In genomic region chr15:90249123-90249863, GRCh38 we compare ENCODE assay signal across 8 cellular contexts. TPM values are rescaled to one million over a fixed set of nuclear protein-coding genes. Genes with fewer than 3 reads are reported as not detected.
DNase-seq lines count a peak whose midpoint lies in the region; ATAC-seq and TF ChIP-seq lines count a peak whose summit lies in the region.

Gene TTLL13 (plus strand): TSS chr15:90249556. CDS start chr15:90250631, 1,075 bp downstream.

- no peaks in the 10 kb centered on the region for H3K36me3 Mint-ChIP-seq in activated T-helper 1 cell treated with anti-CD3 and anti-CD28 coated beads, Interleukin-12 subunit alpha, Interleukin-12 subunit beta, Interleukin-2, Interleukin-4 antibody, amounts not matched to agents 30 ng/mL and 10 ng/mL and 1 ng/mL, durations not matched to agents 14 hours and 24 hours and 36 hours (ENCODE audit: low read depth)
- H3K36me3 Mint-ChIP-seq in stimulated activated effector memory CD8-positive, alpha-beta T cell treated with anti-CD3 and anti-CD28 coated beads, Interleukin-12 subunit alpha, Interleukin-12 subunit beta, amount 100 ng/mL, for 72 hours, result no peaks in the 10 kb centered on the region

- CTCF ChIA-PET in OCI-LY7 (lab: Charles Lee; ENCODE audit: unreplicated experiment), result interaction anchor here (0.6 to 1.0 kb wide), 2 partner anchors 13 to 130 kb away, joined by 3 read pairs; no protein-coding TSS in a partner anchor

- no peaks in the 10 kb centered on the region for H3K9me3 ChIP-seq in OCI-LY7 (ENCODE audit: low read length)

- peaks cover 6% of the 10 kb centered on the region for H3K4me1 ChIP-seq in OCI-LY7 (ENCODE audit: insufficient read depth, low read length, poor library complexity, severe bottlenecking)

- DNase-seq in HuH-7 (ENCODE audit: low spot score) (peak; percentile 96), OCI-LY7 (ENCODE audit: low spot score) (peak; percentile 65), fibroblast of gingiva (ENCODE audit: low read depth) (peak; percentile 76), myocyte (ENCODE audit: low read depth) (peak; percentile 90)
- DNase-seq in activated T-helper 1 cell treated with anti-CD3 and anti-CD28 coated beads, Interleukin-12 subunit alpha, Interleukin-12 subunit beta, Interleukin-2, Interleukin-4 antibody, amounts not matched to agents 30 ng/mL and 10 ng/mL and 1 ng/mL, durations not matched to agents 14 hours and 24 hours and 36 hours (ENCODE audit: low spot score), result peak; percentile 82
- peak; percentile 78 to 89 for DNase-seq in stimulated activated effector memory CD8-positive, alpha-beta T cell treated with anti-CD3 and anti-CD28 coated beads, Interleukin-12 subunit alpha, Interleukin-12 subunit beta, amount 100 ng/mL, for 72 hours (ENCODE audit: low spot score in 2 of 2)

- peak within 1 kb of the TSS; percentile 57 for H3K4me2 ChIP-seq in OCI-LY7 (ENCODE audit: low read length)

- H3K27ac ChIP-seq in OCI-LY7 (ENCODE audit: low read depth, low read length, poor library complexity, severe bottlenecking), result no peak within 1 kb of the TSS

- H2AFZ ChIP-seq in OCI-LY7 (ENCODE audit: low read length), result peak within 1 kb of the TSS; percentile 28; the same call in 1 of the 2 replicates

- no peaks in the 10 kb centered on the region for H3K9me2 ChIP-seq in OCI-LY7 (ENCODE audit: insufficient read depth, low read length)

- POLR2A ChIA-PET in OCI-LY7 (lab: Charles Lee), result interaction anchor here (0.7 kb wide), 3 partner anchors 13 to 674 kb away, joined by 3 to 9 read pairs (median 4); no protein-coding TSS in a partner anchor

- BruUV-seq in OCI-LY7 (replicated peaks; lab: Mats Ljungman, UMichigan), result no TSS peak

- H4K20me1 ChIP-seq in OCI-LY7 (ENCODE audit: insufficient read depth, low read length), result no peaks in the 10 kb centered on the region

- no peak for TF ChIP-seq CTCF in OCI-LY7 (conservative IDR thresholded peaks at IDR 0.05; ENCODE audit: low read length)

- intact Hi-C loops in OCI-LY7 (cut with micrococcal nuclease; ENCODE audit: unreplicated experiment), result no loop called here
- intact Hi-C loops in activated T-helper 1 cell treated with anti-CD3 and anti-CD28 coated beads, Interleukin-12 subunit alpha, Interleukin-12 subunit beta, Interleukin-2, Interleukin-4 antibody, amounts not matched to agents 30 ng/mL and 10 ng/mL and 1 ng/mL, durations not matched to agents 14 hours and 24 hours and 36 hours (cut with micrococcal nuclease), result loop anchor here (1.0 kb wide), 2 partner anchors 15 to 16 kb away; partner anchors contain the start of genes GDPGP1 and NGRN

- H3K4me3 ChIP-seq in OCI-LY7 (ENCODE audit: low read depth, low read length, poor library complexity, severe bottlenecking), result peak within 1 kb of the TSS; percentile 54

- ATAC-seq in GM18520 (IDR thresholded peaks at IDR 0.05; ENCODE audit: unreplicated experiment) (peak; percentile 43), HG02970 (IDR thresholded peaks at IDR 0.05; ENCODE audit: low FRiP score, unreplicated experiment) (no peak)
- peak; percentile 87 for ATAC-seq in stimulated activated effector memory CD8-positive, alpha-beta T cell treated with anti-CD3 and anti-CD28 coated beads, Interleukin-12 subunit alpha, Interleukin-12 subunit beta, amount 100 ng/mL, for 72 hours

- H3K27ac Mint-ChIP-seq in activated T-helper 1 cell treated with anti-CD3 and anti-CD28 coated beads, Interleukin-12 subunit alpha, Interleukin-12 subunit beta, Interleukin-2, Interleukin-4 antibody, amounts not matched to agents 30 ng/mL and 10 ng/mL and 1 ng/mL, durations not matched to agents 14 hours and 24 hours and 36 hours, result peak within 1 kb of the TSS; percentile 48
- peak within 1 kb of the TSS; percentile 60 for H3K27ac Mint-ChIP-seq in stimulated activated effector memory CD8-positive, alpha-beta T cell treated with anti-CD3 and anti-CD28 coated beads, Interleukin-12 subunit alpha, Interleukin-12 subunit beta, amount 100 ng/mL, for 72 hours

- H3K36me3 ChIP-seq in OCI-LY7 (ENCODE audit: insufficient read depth, low read length), result no peaks in the 10 kb centered on the region

- H3K27me3 Mint-ChIP-seq in activated T-helper 1 cell treated with anti-CD3 and anti-CD28 coated beads, Interleukin-12 subunit alpha, Interleukin-12 subunit beta, Interleukin-2, Interleukin-4 antibody, amounts not matched to agents 30 ng/mL and 10 ng/mL and 1 ng/mL, durations not matched to agents 14 hours and 24 hours and 36 hours (ENCODE audit: insufficient read depth), result peaks cover 8% of the 10 kb centered on the region

- H3K79me2 ChIP-seq in OCI-LY7 (ENCODE audit: insufficient read depth, low read depth, low read length), result no peaks in the 10 kb centered on the region

- H3K4me3 Mint-ChIP-seq in activated T-helper 1 cell treated with anti-CD3 and anti-CD28 coated beads, Interleukin-12 subunit alpha, Interleukin-12 subunit beta, Interleukin-2, Interleukin-4 antibody, amounts not matched to agents 30 ng/mL and 10 ng/mL and 1 ng/mL, durations not matched to agents 14 hours and 24 hours and 36 hours, result peak within 1 kb of the TSS; percentile 73
- peak within 1 kb of the TSS; percentile 67 for H3K4me3 Mint-ChIP-seq in stimulated activated effector memory CD8-positive, alpha-beta T cell treated with anti-CD3 and anti-CD28 coated beads, Interleukin-12 subunit alpha, Interleukin-12 subunit beta, amount 100 ng/mL, for 72 hours

- H3K9me3 Mint-ChIP-seq in activated T-helper 1 cell treated with anti-CD3 and anti-CD28 coated beads, Interleukin-12 subunit alpha, Interleukin-12 subunit beta, Interleukin-2, Interleukin-4 antibody, amounts not matched to agents 30 ng/mL and 10 ng/mL and 1 ng/mL, durations not matched to agents 14 hours and 24 hours and 36 hours, result no peaks in the 10 kb centered on the region
- no peaks in the 10 kb centered on the region for H3K9me3 Mint-ChIP-seq in stimulated activated effector memory CD8-positive, alpha-beta T cell treated with anti-CD3 and anti-CD28 coated beads, Interleukin-12 subunit alpha, Interleukin-12 subunit beta, amount 100 ng/mL, for 72 hours

- peaks cover 20% of the 10 kb centered on the region for H3K4me1 Mint-ChIP-seq in activated T-helper 1 cell treated with anti-CD3 and anti-CD28 coated beads, Interleukin-12 subunit alpha, Interleukin-12 subunit beta, Interleukin-2, Interleukin-4 antibody, amounts not matched to agents 30 ng/mL and 10 ng/mL and 1 ng/mL, durations not matched to agents 14 hours and 24 hours and 36 hours (ENCODE audit: low read depth)
- H3K4me1 Mint-ChIP-seq in stimulated activated effector memory CD8-positive, alpha-beta T cell treated with anti-CD3 and anti-CD28 coated beads, Interleukin-12 subunit alpha, Interleukin-12 subunit beta, amount 100 ng/mL, for 72 hours, result peaks cover 16% of the 10 kb centered on the region

RNA-seq across cellular contexts. Expression of gene TTLL13, which starts in this region (rescaled TPM):
- 0.57 and 0.88 TPM in 2 replicates for total RNA-seq in OCI-LY7 (2014; rRNA removed; shearing (Covaris generic))
- total RNA-seq in OCI-LY7 (2022), result 0.77 and 1.3 TPM in 2 replicates
- 0.29 and 0.65 TPM in 2 replicates for total RNA-seq in activated T-helper 1 cell treated with anti-CD3 and anti-CD28 coated beads, Interleukin-12 subunit alpha, Interleukin-12 subunit beta, Interleukin-2, Interleukin-4 antibody, amounts not matched to agents 30 ng/mL and 10 ng/mL and 1 ng/mL, durations not matched to agents 14 hours and 24 hours and 36 hours
- 0.08 TPM in 1 of 2 replicates, not detected in the other for total RNA-seq in myocyte
- polyA plus RNA-seq in myocyte (2012), result 0.35 TPM

Comparison
In these comparisons a context has a peak if more than half of its experiments do, and no peak if none do; other contexts are left out.
1. Peak in DNase-seq in activated T-helper 1 cell treated with anti-CD3 and anti-CD28 coated beads, Interleukin-12 subunit alpha, Interleukin-12 subunit beta, Interleukin-2, Interleukin-4 antibody, amounts not matched to agents 30 ng/mL and 10 ng/mL and 1 ng/mL, durations not matched to agents 14 hours and 24 hours and 36 hours; RNA of the gene not detected or under 1 TPM.
2. Peak in DNase-seq in myocyte; RNA of the gene not detected or under 1 TPM.